Comparison of ENCODE assay signal across 9 cellular contexts in genomic region chr6:42260424-42260888, GRCh38. TPM values are rescaled to one million over a fixed set of nuclear protein-coding genes. Genes with fewer than 3 reads are reported as not detected.
A peak's percentile ranks its signal among the peaks of the same experiment; 100 is the strongest.
DNase-seq lines count a peak whose midpoint lies in the region; ATAC-seq and TF ChIP-seq lines count a peak whose summit lies in the region.
"Had no signal": no experiment of that assay in that cellular context is flagged by ENCODE, and none has a peak within 500 bp of the region (broad histone marks: within the 10 kb centered on the region; RNA-seq: fewer than 3 reads in every experiment).

No MANE protein-coding gene starts in this region.

- H3K9ac ChIP-seq in colonic mucosa (ENCODE audit: low read depth in 2 of 2, low read length in 2 of 2), result no peak overlapping the region

- H3K9me3 ChIP-seq in colonic mucosa (no peaks in the 10 kb centered on the region), prostate gland (no peaks in the 10 kb centered on the region), MG63 (no peaks in the 10 kb centered on the region)

- no peak overlapping the region for H3K4me3 ChIP-seq in colonic mucosa
- H3K4me3 ChIP-seq in prostate gland, result no peak overlapping the region
- H3K4me3 ChIP-seq in MG63, result no peak overlapping the region

- H3K27me3 ChIP-seq in colonic mucosa (no peaks in the 10 kb centered on the region), prostate gland (replicated peaks; ENCODE audit: insufficient read depth) (no peaks in the 10 kb centered on the region), MG63 (no peaks in the 10 kb centered on the region)

- H3K4me1 ChIP-seq in colonic mucosa (no peaks in the 10 kb centered on the region), prostate gland (replicated peaks) (no peaks in the 10 kb centered on the region)

- TF ChIP-seq POLR2A in prostate gland (IDR thresholded peaks at IDR 0.05) (no peak), GM18505 (IDR thresholded peaks at IDR 0.05; ENCODE audit: borderline replicate concordance, extremely low read depth, insufficient read depth, insufficient read length) (no peak)

- 53% methylated on average over 7 of the region's 7 CpGs for WGBS in prostate gland

- intact Hi-C loops in colonic mucosa (cut with DNase I) (loop anchor here (5.0 kb wide), 1 partner anchor 287 kb away; no protein-coding TSS in a partner anchor), prostate gland (cut with DNase I) (loop anchor here (5.0 kb wide), 3 partner anchors 192 to 287 kb away; partner anchors contain the start of gene TRERF1)

- peak; percentile 54 for DNase-seq in ELF-1 (ENCODE audit: low read depth, low spot score)
- peak; percentile 82 for DNase-seq in NCI-H2029 (lab: John Stamatoyannopoulos, UW)
- no peak for DNase-seq in colonic mucosa
- no peak for DNase-seq in prostate gland (ENCODE audit: low spot score)
- no peak for DNase-seq in MG63
- DNase-seq in SHP77 treated with DMSO at 0.1 percent for 48 hours (lab: John Stamatoyannopoulos, UW), result no peak
- DNase-seq: NCI-H187 had no signal

- no peak for TF ChIP-seq CTCF in colonic mucosa (IDR thresholded peaks at IDR 0.05)
- TF ChIP-seq CTCF in prostate gland (IDR thresholded peaks at IDR 0.05), result no peak

- H3K36me3 ChIP-seq in colonic mucosa (no peaks in the 10 kb centered on the region), prostate gland (no peaks in the 10 kb centered on the region), MG63 (no peaks in the 10 kb centered on the region)

- H3K27ac ChIP-seq in colonic mucosa (peak overlapping the region; percentile 28), prostate gland (peak overlapping the region; percentile 6 to 62)

- ATAC-seq in GM18505 (IDR thresholded peaks at IDR 0.05; ENCODE audit: unreplicated experiment) (no peak), GM19395 (IDR thresholded peaks at IDR 0.05; ENCODE audit: unreplicated experiment) (no peak)

RNA-seq across cellular contexts. Expression of gene MRPS10, which starts 42.8 kb away (rescaled TPM):
- total RNA-seq in colonic mucosa (10 to 100 TPM; 32.5 to 33.0 TPM), prostate gland (10 to 100 TPM; 27.5 to 31.8 TPM)
- total RNA-seq in MG63 (2014; rRNA removed; shearing (Covaris generic); ENCODE audit: low replicate concordance), result 61.9 and 65.5 TPM in 2 replicates

Comparison
In these comparisons a context has a peak if more than half of its experiments do, and no peak if none do; other contexts are left out.
1. DNase-seq: peak in ELF-1 (single experiment) and NCI-H2029 (single experiment); none in colonic mucosa (single experiment), prostate gland (single experiment), MG63 (single experiment) and SHP77 treated with DMSO at 0.1 percent for 48 hours (single experiment).